Comparison of ENCODE assay signal across 13 cellular contexts in the genomic region with DNA sequence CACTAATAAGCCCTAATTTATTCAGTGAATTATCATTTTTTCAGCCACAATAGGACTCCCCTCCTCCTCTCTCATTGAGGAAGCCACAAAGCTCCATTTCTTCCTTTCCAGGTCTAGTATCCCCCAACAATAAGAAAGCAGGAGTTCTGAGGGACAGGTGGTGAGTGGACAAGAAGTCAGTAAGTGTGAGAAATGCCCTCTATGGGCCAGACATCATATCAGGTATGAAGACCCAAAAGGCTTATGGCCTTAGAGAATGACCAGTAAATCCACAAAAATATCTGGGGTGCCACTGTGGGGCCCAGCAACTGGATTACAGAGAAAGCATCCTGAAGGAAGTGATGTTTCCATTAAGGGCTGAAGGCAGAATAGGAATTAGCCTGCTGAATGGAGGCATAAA.
"Had no signal": no experiment of that assay in that cellular context is flagged by ENCODE, and none has a peak within 500 bp of the region (broad histone marks: within the 10 kb centered on the region; RNA-seq: fewer than 3 reads in every experiment).

No MANE protein-coding gene starts in this region.

- H3K27me3 Mint-ChIP-seq: activated naive CD8-positive, alpha-beta T cell; stimulated activated naive CD8-positive, alpha-beta T cell treated with anti-CD3 and anti-CD28 coated beads, Interleukin-15, Interleukin-2, amounts not matched to agents 100 ng/mL and 50 ng/mL, for 24 hours had no signal

- H3K9me3 ChIP-seq: psoas muscle, right lobe of liver had no signal

- ATAC-seq: foreskin keratinocyte, psoas muscle, right lobe of liver had no signal

- H3K27ac ChIP-seq: foreskin keratinocyte, psoas muscle, right lobe of liver, SJCRH30, VCaP had no signal

- H3K9me3 Mint-ChIP-seq: stimulated activated naive CD8-positive, alpha-beta T cell treated with anti-CD3 and anti-CD28 coated beads, Interleukin-15, Interleukin-2, amounts not matched to agents 100 ng/mL and 50 ng/mL, for 24 hours; type B pancreatic cell had no signal

- DNase-seq: activated CD8-positive, alpha-beta memory T cell treated with anti-CD3 and anti-CD28 coated beads for 24 hours; effector CD8-positive, alpha-beta T cell; foreskin keratinocyte; mesendoderm; psoas muscle; right lobe of liver; SJCRH30 had no signal

- H3K27me3 ChIP-seq: foreskin keratinocyte, right lobe of liver, SJCRH30 had no signal

- H3K4me2 ChIP-seq: smooth muscle cell had no signal

- H3K4me3 ChIP-seq: psoas muscle, right lobe of liver, SJCRH30, smooth muscle cell had no signal

- H3K36me3 Mint-ChIP-seq: activated naive CD8-positive, alpha-beta T cell; brain; type B pancreatic cell had no signal

- H3K36me3 ChIP-seq: right lobe of liver, SJCRH30 had no signal

- H3K4me1 Mint-ChIP-seq: brain had no signal

- H3K27ac Mint-ChIP-seq: activated naive CD8-positive, alpha-beta T cell; brain; stimulated activated naive CD8-positive, alpha-beta T cell treated with anti-CD3 and anti-CD28 coated beads, Interleukin-15, Interleukin-2, amounts not matched to agents 100 ng/mL and 50 ng/mL, for 24 hours; type B pancreatic cell had no signal

- H3K4me1 ChIP-seq: psoas muscle, right lobe of liver had no signal

- H3K4me3 Mint-ChIP-seq: brain; stimulated activated naive CD8-positive, alpha-beta T cell treated with anti-CD3 and anti-CD28 coated beads, Interleukin-15, Interleukin-2, amounts not matched to agents 100 ng/mL and 50 ng/mL, for 24 hours; type B pancreatic cell had no signal
